In genomic region chr5:45533692-45534091, GRCh38 we compare ENCODE assay signal across 24 cellular contexts.
DNase-seq lines count a peak whose midpoint lies in the region; ATAC-seq lines count a peak whose summit lies in the region.
"Had no signal": no experiment of that assay in that cellular context is flagged by ENCODE, and none has a peak within 500 bp of the region (broad histone marks: within the 10 kb centered on the region; RNA-seq: fewer than 3 reads in every experiment).

No MANE protein-coding gene starts in this region.

- no peaks in the 10 kb centered on the region for H3K9me3 ChIP-seq in ectodermal cell (ENCODE audit: control insufficient read depth, low read length)
- H3K9me3 ChIP-seq: BLaER1, HAP-1 had no signal

- intact Hi-C loops in Right ventricle myocardium inferior (cut with DNase I) = no loop called here
- intact Hi-C loops in cardiac septum (cut with DNase I) = no loop called here
- intact Hi-C loops in left ventricle myocardium superior (cut with micrococcal nuclease) = no loop called here

- ATAC-seq in Right ventricle myocardium inferior (peak; percentile 63), left ventricle myocardium superior (peak; percentile 75), GM21825 (IDR thresholded peaks at IDR 0.05; ENCODE audit: unreplicated experiment) (no peak)
- ATAC-seq: K562, PC-3 had no signal

- 50 to 55% methylated on average over 1 of the region's 1 CpG for WGBS in ectodermal cell, 2 experiments

- H3K4me1 ChIP-seq in ectodermal cell (ENCODE audit: control insufficient read depth, insufficient read depth, low read length) = peaks cover 11% of the 10 kb centered on the region
- H3K4me1 ChIP-seq: BLaER1, HAP-1 had no signal

- DNase-seq in Right ventricle myocardium inferior (ENCODE audit: missing footprints) (no peak), cardiac septum (ENCODE audit: low spot score) (no peak), left ventricle myocardium superior (no peak), retina (peak; percentile 49), NCI-H524 treated with DMSO at 0.1 percent for 48 hours (lab: John Stamatoyannopoulos, UW) (no peak), AG08396 (ENCODE audit: low spot score) (no peak)
- DNase-seq: CD4-positive, CD25-positive, alpha-beta regulatory T cell; DMS153; DND-41; GM23248; HFFc6; Kasumi-1; NCI-H1105; NCI-H1436 treated with DMSO at 0.1 percent for 48 hours; NCI-H1930; NCI-H2107; NCI-H69; PC-3; SHP77 had no signal

- H3K27ac ChIP-seq in ectodermal cell (ENCODE audit: insufficient read depth, low read depth, low read length, poor library complexity, severe bottlenecking) = peak overlapping the region; percentile 52
- H3K27ac ChIP-seq: BLaER1, GM23248 had no signal

- no peaks in the 10 kb centered on the region for H3K27me3 ChIP-seq in ectodermal cell (ENCODE audit: control insufficient read depth, insufficient read depth, low read length, poor library complexity, severe bottlenecking)
- H3K27me3 ChIP-seq: BLaER1 had no signal

- no peaks in the 10 kb centered on the region for H3K36me3 ChIP-seq in ectodermal cell (ENCODE audit: control insufficient read depth, insufficient read depth, low read length)
- H3K36me3 ChIP-seq: BLaER1, HAP-1 had no signal

- no peak overlapping the region for H3K4me3 ChIP-seq in ectodermal cell (ENCODE audit: insufficient read depth, low read depth, low read length)
- H3K4me3 ChIP-seq: BLaER1, GM23248, HAP-1, K562 had no signal
